Comparison of ENCODE assay signal across 10 cellular contexts in genomic region chr10:97771913-97772823, GRCh38. TPM values are rescaled to one million over a fixed set of nuclear protein-coding genes. Genes with fewer than 3 reads are reported as not detected.
DNase-seq lines count a peak whose midpoint lies in the region; ATAC-seq, FAIRE-seq and TF ChIP-seq lines count a peak whose summit lies in the region.
"Had no signal": no experiment of that assay in that cellular context is flagged by ENCODE, and none has a peak within 500 bp of the region (broad histone marks: within the 10 kb centered on the region; RNA-seq: fewer than 3 reads in every experiment).

Gene SFRP5, minus strand, starts transcription at chr10:97771999. Its CDS starts 166 bp downstream, at chr10:97771833.

- no peak within 1 kb of the TSS for H3T11ph ChIP-seq in H9 (ENCODE audit: low read length)

- H2AFZ ChIP-seq in H9 (ENCODE audit: low read length), result no peak within 1 kb of the TSS

- H3K9ac ChIP-seq in H9 (ENCODE audit: extremely low read depth, insufficient read length, low read length), result no peak within 1 kb of the TSS

- H3K36me3 Mint-ChIP-seq in H9 (ENCODE audit: insufficient read depth in 1 of 3, low read depth in 3 of 3), result no peaks in the 10 kb centered on the region; a peak in 1 of 7 replicates

- H3K27ac ChIP-seq in A549, result peak within 1 kb of the TSS; percentile 19 to 70; a peak in 2 of 6 replicates
- no peak within 1 kb of the TSS for H3K27ac ChIP-seq in H9 (ENCODE audit: insufficient read length, low read depth, low read length)
- no peak within 1 kb of the TSS for H3K27ac ChIP-seq in ectodermal cell (ENCODE audit: insufficient read depth, low read depth, low read length, poor library complexity, severe bottlenecking)
- H3K27ac ChIP-seq in mesodermal cell (ENCODE audit: low read depth, low read length, severe bottlenecking), result no peak within 1 kb of the TSS
- H3K27ac ChIP-seq: VCaP had no signal

- H3K9me3 Mint-ChIP-seq in H9, result peaks cover 0 to 2% of the 10 kb centered on the region in 2 experiments; a peak in 1 of 5 replicates

- peak within 1 kb of the TSS; percentile 50 for H3K4me3 ChIP-seq in A549
- H3K4me3 ChIP-seq in ectodermal cell (ENCODE audit: insufficient read depth, low read depth, low read length), result peak within 1 kb of the TSS; percentile 30
- peak within 1 kb of the TSS; percentile 23 for H3K4me3 ChIP-seq in mesodermal cell (ENCODE audit: extremely low read depth, insufficient read depth, low read length, poor library complexity, severe bottlenecking)
- H3K4me3 ChIP-seq in lower leg skin (ENCODE audit: low read depth, poor library complexity, severe bottlenecking), result no peak within 1 kb of the TSS

- WGBS in A549 (ENCODE audit: missing lambda C conversion rate), result 61% methylated on average over 27 of the region's 44 CpGs
- no CpG with 5 or more reads among the region's 44 CpGs for WGBS in H9 (ENCODE audit: extremely low coverage, insufficient read length, low lambda C conversion rate)
- 13 to 14% methylated on average over 44 of the region's 44 CpGs for WGBS in ectodermal cell, 2 experiments
- WGBS in mesodermal cell (ENCODE audit: insufficient coverage in 2 of 2), 2 experiments, result 6 to 23% methylated on average over 23 to 26 of the region's 44 CpGs
- WGBS in lower leg skin, 2 donors, result 31 to 33% methylated on average over 22 to 23 of the region's 44 CpGs

- peak within 1 kb of the TSS; percentile 68 to 85 for H3K4me3 Mint-ChIP-seq in H9

- TF ChIP-seq RAD21 in A549 (conservative IDR thresholded peaks at IDR 0.05 in 1 of 2, IDR thresholded peaks at IDR 0.05 in 1 of 2), result no peak

- FAIRE-seq in A549 (lab: Jason Lieb, UNC), result peak; percentile 18

- peaks cover 10 to 33% of the 10 kb centered on the region in 2 experiments for H3K4me1 Mint-ChIP-seq in H9

- H4K8ac ChIP-seq in H9 (replicated peaks; ENCODE audit: insufficient read length, low read depth, low read length), result no peak within 1 kb of the TSS

- H2BK120ac ChIP-seq in H9 (ENCODE audit: low read depth, low read length, poor library complexity, severe bottlenecking), result no peak within 1 kb of the TSS

- POLR2A ChIA-PET in A549 (lab: Yijun Ruan, JAX), result no interaction called here

- H3K4me1 ChIP-seq in A549, result peaks cover 4% of the 10 kb centered on the region; the same call in 2 of the 3 replicates
- no peaks in the 10 kb centered on the region for H3K4me1 ChIP-seq in H9 (ENCODE audit: insufficient read depth, low read length)
- H3K4me1 ChIP-seq in ectodermal cell (ENCODE audit: control insufficient read depth, insufficient read depth, low read length), result peaks cover 14% of the 10 kb centered on the region
- H3K4me1 ChIP-seq in mesodermal cell (ENCODE audit: control insufficient read depth, insufficient read depth, low read length, poor library complexity, severe bottlenecking), result peaks cover 5% of the 10 kb centered on the region

- H2BK12ac ChIP-seq in H9 (ENCODE audit: insufficient read length, low read depth, low read length), result no peak within 1 kb of the TSS

- TF ChIP-seq POLR2A in A549 (IDR thresholded peaks at IDR 0.05; ENCODE audit: low read length) (no peak), lower leg skin (IDR thresholded peaks at IDR 0.05) (no peak)

- TF ChIP-seq EP300 in A549 (IDR thresholded peaks at IDR 0.05), result no peak

- H3K79me2 ChIP-seq in H9 (ENCODE audit: insufficient read depth, low read length), result no peaks in the 10 kb centered on the region

- no peaks in the 10 kb centered on the region for H3K9me3 ChIP-seq in A549
- no peaks in the 10 kb centered on the region for H3K9me3 ChIP-seq in H9 (ENCODE audit: control insufficient read depth, low read depth, low read length)
- no peaks in the 10 kb centered on the region for H3K9me3 ChIP-seq in ectodermal cell (ENCODE audit: control insufficient read depth, low read length)
- no peaks in the 10 kb centered on the region for H3K9me3 ChIP-seq in mesodermal cell (ENCODE audit: control insufficient read depth, low read length)

- H3K14ac ChIP-seq in H9 (ENCODE audit: insufficient read depth, low read length), result peak within 1 kb of the TSS; percentile 54; the same call in 1 of the 2 replicates

- H3K36me3 ChIP-seq in ectodermal cell (ENCODE audit: control insufficient read depth, insufficient read depth, low read length) (no peaks in the 10 kb centered on the region), mesodermal cell (ENCODE audit: control insufficient read depth, insufficient read depth, low read length) (peaks cover 5% of the 10 kb centered on the region)

- peaks cover 9% of the 10 kb centered on the region for H3K23me2 ChIP-seq in H9 (ENCODE audit: insufficient read length, low read depth, low read length, poor library complexity, severe bottlenecking)

- H4K5ac ChIP-seq in H9 (ENCODE audit: insufficient read length, low read depth, low read length), result no peak within 1 kb of the TSS

- peaks cover 19% of the 10 kb centered on the region; the same call in 1 of the 2 replicates for H3K27me3 ChIP-seq in H9 (ENCODE audit: insufficient read depth, low read length)
- H3K27me3 ChIP-seq in ectodermal cell (ENCODE audit: control insufficient read depth, insufficient read depth, low read length, poor library complexity, severe bottlenecking), result peaks cover 53% of the 10 kb centered on the region

- peaks cover 2% of the 10 kb centered on the region for H4K20me1 ChIP-seq in H9 (ENCODE audit: control insufficient read depth, insufficient read depth, insufficient read length)

- no peak within 1 kb of the TSS for H2BK15ac ChIP-seq in H9 (ENCODE audit: low read depth, low read length)

- DNase-seq in A549 (ENCODE audit: low read depth in 1 of 2, low spot score in 1 of 2), result no peak
- DNase-seq in H9, result peak; percentile 60
- DNase-seq in glomerular visceral epithelial cell (ENCODE audit: extremely low spot score), result no peak
- DNase-seq in lower leg skin (ENCODE audit: low spot score in 2 of 2), result no peak
- DNase-seq in RKO (ENCODE audit: low spot score), result no peak
- DNase-seq: MV-4-11 had no signal

- no peak within 1 kb of the TSS for H2AK5ac ChIP-seq in H9 (ENCODE audit: insufficient read length, low read length)

- intact Hi-C loops in lower leg skin (cut with DNase I; ENCODE audit: low total_unique reads), result no loop called here

- H3K18ac ChIP-seq in H9 (ENCODE audit: insufficient read length, low read depth, low read length), result no peak within 1 kb of the TSS

- ATAC-seq in A549 (peak in 1 of 2 experiments; percentile 3; a peak in 3 of 6 replicates), GM21786 (IDR thresholded peaks at IDR 0.05; ENCODE audit: unreplicated experiment) (no peak)

- CTCF ChIA-PET in A549 (lab: Yijun Ruan, JAX), result interaction anchor here (0.7 to 11.6 kb wide), 13 partner anchors 11 to 274 kb away, joined by 3 to 82 read pairs (median 4); no protein-coding TSS in a partner anchor

- H3K4ac ChIP-seq in H9 (ENCODE audit: low read depth, low read length), result no peak within 1 kb of the TSS

- H3K23ac ChIP-seq in H9 (ENCODE audit: insufficient read length, low read depth, low read length), result no peak within 1 kb of the TSS

- no peak within 1 kb of the TSS for H4K91ac ChIP-seq in H9 (ENCODE audit: insufficient read length, low read depth, low read length)

- H2BK20ac ChIP-seq in H9 (ENCODE audit: low read depth, low read length, poor library complexity, severe bottlenecking), result no peak within 1 kb of the TSS

- H3K27ac Mint-ChIP-seq in H9, result peak within 1 kb of the TSS in 1 of 3 experiments; percentile 45; a peak in 1 of 7 replicates

- peaks cover 72% of the 10 kb centered on the region for H3K27me3 Mint-ChIP-seq in H9 (ENCODE audit: low read depth)

- H3K79me1 ChIP-seq in H9 (ENCODE audit: insufficient read depth, low read depth, low read length, poor library complexity, severe bottlenecking), result no peaks in the 10 kb centered on the region

- no peak within 1 kb of the TSS for H3K56ac ChIP-seq in H9 (ENCODE audit: insufficient read length, low read depth, low read length)

- TF ChIP-seq CTCF in A549 (IDR thresholded peaks at IDR 0.05), result no peak
- no peak for TF ChIP-seq CTCF in H9 (conservative IDR thresholded peaks at IDR 0.05)
- no peak for TF ChIP-seq CTCF in lower leg skin (IDR thresholded peaks at IDR 0.05)

- peak within 1 kb of the TSS; percentile 96 for H3K4me2 ChIP-seq in A549
- peak within 1 kb of the TSS; percentile 68 for H3K4me2 ChIP-seq in H9 (ENCODE audit: insufficient read depth, insufficient read length, low read length)

- no peak within 1 kb of the TSS for H2BK5ac ChIP-seq in H9 (ENCODE audit: insufficient read length, low read length)

TF ChIP-seq in A549, 52 proteins besides CTCF, POLR2A, EP300 and RAD21 (continues in another document):
- no peak for TF ChIP-seq ESRRA (IDR thresholded peaks at IDR 0.05; ENCODE audit: borderline replicate concordance, low read length)
- TF ChIP-seq NR3C1 (IDR thresholded peaks at IDR 0.05), result no peak
- no peak for TF ChIP-seq MYC (IDR thresholded peaks at IDR 0.05; ENCODE audit: borderline replicate concordance, low read length)
- no peak for TF ChIP-seq E2F6 (IDR thresholded peaks at IDR 0.05; ENCODE audit: borderline replicate concordance, low read depth)
- no peak for TF ChIP-seq HEYL (CRISPR knock-in tag; IDR thresholded peaks at IDR 0.05)
- TF ChIP-seq ZFP36 (IDR thresholded peaks at IDR 0.05; ENCODE audit: borderline replicate concordance, partially characterized antibody), result no peak
- TF ChIP-seq TP53 (CRISPR knock-in tag; IDR thresholded peaks at IDR 0.05), result no peak
- no peak for TF ChIP-seq RNF2 (IDR thresholded peaks at IDR 0.05; ENCODE audit: borderline replicate concordance, low read depth)
- TF ChIP-seq NPAS2 (CRISPR knock-in tag; IDR thresholded peaks at IDR 0.05; ENCODE audit: borderline replicate concordance), result no peak
- no peak for TF ChIP-seq CBX2 (IDR thresholded peaks at IDR 0.05; ENCODE audit: borderline replicate concordance, low read depth)
- no peak for TF ChIP-seq KDM5A (IDR thresholded peaks at IDR 0.05)
- TF ChIP-seq CHD2 (IDR thresholded peaks at IDR 0.05; ENCODE audit: low read length, partially characterized antibody), result no peak

RNA-seq across cellular contexts. Expression of gene SFRP5, which starts in this region (rescaled TPM):
- polyA plus RNA-seq in A549 (2011; rRNA removed) (0.50 and 0.79 TPM in 2 replicates), A549 (2017; fragmentation: RNase III; extraction: RNeasy Plus Mini Kit Qiagen cat#74134 plus additional on column Dnase treatment) (0.83 to 1.3 TPM (median 1.2 TPM) in 3 replicates)
- polyA plus RNA-seq in A549 (2012; cell fraction: cytosol; rRNA removed), result 1.0 and 1.3 TPM in 2 replicates
- polyA plus RNA-seq in A549 (2012; cell fraction: nucleus; rRNA removed), result 1.2 TPM in 2 replicates
- polyA minus RNA-seq in A549 (2011; rRNA and poly(A)+ RNA removed), result 0.29 and 0.37 TPM in 2 replicates
- total RNA-seq in H9 (2021) (1.7 and 1.8 TPM in 2 replicates), lower leg skin (1 to 10 TPM in 2 of 4 donors, under 1 TPM in 2; 0.69 to 4.4 (median 1.4) TPM)
- polyA plus RNA-seq in ectodermal cell (2013, experiment 1 of 4), result not detected
- 0.16 TPM for polyA plus RNA-seq in ectodermal cell (2013, experiment 2 of 4)
- polyA plus RNA-seq in ectodermal cell (2013, experiment 3 of 4), result 0.37 TPM
- polyA plus RNA-seq in ectodermal cell (2013, experiment 4 of 4), result 0.49 TPM
- 2.1 TPM for polyA plus RNA-seq in mesodermal cell (2013, experiment 1 of 2)
- 0.71 TPM for polyA plus RNA-seq in mesodermal cell (2013, experiment 2 of 2)

Comparison
In these comparisons a context has a peak if more than half of its experiments do, and no peak if none do; other contexts are left out.
1. H3K27ac ChIP-seq: peak in A549 (2 of 2); none in H9 (single experiment), ectodermal cell (single experiment) and mesodermal cell (single experiment).